8 cellular contexts compared by ENCODE assay signal in genomic region chr7:100544949-100545635, GRCh38. TPM values are rescaled to one million over a fixed set of nuclear protein-coding genes. Genes with fewer than 3 reads are reported as not detected.
DNase-seq lines count a peak whose midpoint lies in the region; ATAC-seq and TF ChIP-seq lines count a peak whose summit lies in the region.

No MANE protein-coding gene starts in this region.

- H3K9me2 ChIP-seq in SU-DHL-6 (replicated peaks; ENCODE audit: insufficient read depth, low read length) = no peaks in the 10 kb centered on the region

- no peaks in the 10 kb centered on the region for H3K27me3 ChIP-seq in SU-DHL-6 (ENCODE audit: low read length)
- no peaks in the 10 kb centered on the region for H3K27me3 ChIP-seq in foreskin keratinocyte

- H2AFZ ChIP-seq in SU-DHL-6 (ENCODE audit: low read depth, low read length, severe bottlenecking) = no peak overlapping the region

- DNase-seq in foreskin keratinocyte (peak in 1 of 2 donors; percentile 12), NCI-H2107 (lab: John Stamatoyannopoulos, UW) (no peak), GF-D8 (lab: John Stamatoyannopoulos, UW) (no peak)
- DNase-seq in activated CD4-positive, alpha-beta T cell treated with anti-CD3 and anti-CD28 coated beads for 48 hours = no peak

- H3K79me2 ChIP-seq in SU-DHL-6 (ENCODE audit: insufficient read depth, low read length) = no peaks in the 10 kb centered on the region

- no peaks in the 10 kb centered on the region for H3K36me3 ChIP-seq in SU-DHL-6 (ENCODE audit: low read length)

- ATAC-seq in GM21737 (IDR thresholded peaks at IDR 0.05; ENCODE audit: unreplicated experiment) (peak; percentile 6), foreskin keratinocyte (peak; percentile 17)

- peaks cover 17% of the 10 kb centered on the region for H3K4me1 ChIP-seq in foreskin keratinocyte

- H3F3A ChIP-seq in SU-DHL-6 (ENCODE audit: insufficient read depth) = 0 out of 2 replicates have a peak, but pooled peaks cover 4% of the 10 kb centered on the region

- no peaks in the 10 kb centered on the region for H4K20me1 ChIP-seq in SU-DHL-6 (ENCODE audit: low read depth, low read length)

- no peak overlapping the region for H3K4me2 ChIP-seq in SU-DHL-6 (ENCODE audit: low read depth, low read length, poor library complexity, severe bottlenecking)

- H3K9me3 ChIP-seq in SU-DHL-6 (ENCODE audit: insufficient read depth, low read length) = no peaks in the 10 kb centered on the region

- H3K9ac ChIP-seq in SU-DHL-6 (ENCODE audit: low read length) = 0 out of 2 replicates have a peak overlapping the region, but pooled peaks have one; percentile 1

- TF ChIP-seq CTCF in 22Rv1 (IDR thresholded peaks at IDR 0.05) (no peak), SU-DHL-6 (IDR thresholded peaks at IDR 0.05; ENCODE audit: insufficient read depth, low read length, poor library complexity, severe bottlenecking) (no peak), foreskin keratinocyte (conservative IDR thresholded peaks at IDR 0.05) (no peak)

- H3K27ac ChIP-seq in 22Rv1 = peak overlapping the region; percentile 77
- no peak overlapping the region for H3K27ac ChIP-seq in SU-DHL-6 (ENCODE audit: low read depth, low read length)
- H3K27ac ChIP-seq in foreskin keratinocyte = peak overlapping the region; percentile 4
- peak overlapping the region; percentile 29 to 92 (median 79) for H3K27ac ChIP-seq in skin epidermis

- H3K4me3 ChIP-seq in SU-DHL-6 (ENCODE audit: insufficient read depth, low read length, poor library complexity, severe bottlenecking) (no peak overlapping the region), skin epidermis (no peak overlapping the region)

RNA-seq across cellular contexts. Expression of gene AGFG2, which starts 6.1 kb away (rescaled TPM):
- 9.6 and 9.8 TPM in 2 replicates for total RNA-seq in foreskin keratinocyte
- polyA plus RNA-seq in foreskin keratinocyte = 8.4 and 9.2 TPM in 2 replicates

RNA-seq across cellular contexts. Expression of gene SAP25, which starts 28.6 kb away (rescaled TPM):
- not detected in 2 replicates for total RNA-seq in foreskin keratinocyte
- 0.64 and 0.70 TPM in 2 replicates for polyA plus RNA-seq in foreskin keratinocyte

RNA-seq across cellular contexts. Expression of gene LRCH4, which starts 40.8 kb away (rescaled TPM):
- total RNA-seq in foreskin keratinocyte = 12.2 and 15.1 TPM in 2 replicates
- polyA plus RNA-seq in foreskin keratinocyte = 16.1 and 19.1 TPM in 2 replicates

RNA-seq across cellular contexts. Expression of gene FBXO24, which starts 41.0 kb away (rescaled TPM):
- 0.27 and 0.49 TPM in 2 replicates for total RNA-seq in foreskin keratinocyte
- 0.44 and 0.46 TPM in 2 replicates for polyA plus RNA-seq in foreskin keratinocyte

RNA-seq across cellular contexts. Expression of gene PCOLCE, which starts 57.1 kb away (rescaled TPM):
- total RNA-seq in foreskin keratinocyte = 2.1 and 2.6 TPM in 2 replicates
- polyA plus RNA-seq in foreskin keratinocyte = 5.2 and 6.9 TPM in 2 replicates
